In the genomic region with DNA sequence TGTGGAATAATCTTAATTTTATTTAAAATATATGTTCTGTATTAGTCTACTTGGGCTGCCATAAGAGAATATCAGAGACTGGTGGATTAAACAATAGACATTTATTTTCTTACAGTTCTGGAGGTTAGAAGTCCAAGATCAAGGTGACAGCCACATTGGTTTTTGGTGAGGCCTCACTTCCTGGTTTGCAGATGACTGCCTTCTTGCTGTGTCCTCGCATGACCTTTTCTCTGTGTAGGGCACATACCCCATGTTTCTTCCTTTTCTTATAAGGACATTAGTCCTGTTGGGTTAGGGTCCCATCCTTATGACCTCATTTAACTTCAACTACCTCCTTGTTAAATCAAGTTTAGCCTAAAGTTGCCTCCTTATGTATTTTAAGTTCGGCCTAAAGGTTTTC, we compare ENCODE assay signal across 11 cellular contexts.
"Had no signal": no experiment of that assay in that cellular context is flagged by ENCODE, and none has a peak within 500 bp of the region (broad histone marks: within the 10 kb centered on the region; RNA-seq: fewer than 3 reads in every experiment).

No MANE protein-coding gene starts in this region.

- H3K27me3 ChIP-seq: brain microvascular endothelial cell, suprapubic skin had no signal

- H3K36me3 ChIP-seq: brain microvascular endothelial cell, suprapubic skin had no signal

- H3K27ac ChIP-seq: brain microvascular endothelial cell, suprapubic skin had no signal

- H3K4me3 ChIP-seq: suprapubic skin had no signal

- H3K4me1 ChIP-seq: suprapubic skin had no signal

- DNase-seq: activated B cell treated with CpG ODN at 0.5 μM for 24 hours; activated CD4-positive, alpha-beta T cell treated with anti-CD3 and anti-CD28 coated beads, Interleukin-2, amount 10 ng/mL, durations not matched to agents 24 days and 14 days; activated naive CD4-positive, alpha-beta T cell treated with anti-CD3 and anti-CD28 coated beads, Interleukin-2, amount 10 ng/mL, durations not matched to agents 7 days and 5 days; brain microvascular endothelial cell; effector memory CD4-positive, alpha-beta T cell; left cardiac atrium; occipital lobe; stimulated activated CD4-positive, alpha-beta T cell treated with anti-CD3 and anti-CD28 coated beads, Interleukin-12 subunit alpha, Interleukin-12 subunit beta, amount 100 ng/mL, for 4 hours; stimulated activated CD4-positive, alpha-beta T cell treated with anti-CD3 and anti-CD28 coated beads, Interleukin-2, amount 100 ng/mL, for 48 hours; stimulated activated naive CD4-positive, alpha-beta T cell treated with Interleukin-2 at 50 U/mL for 16 hours had no signal

- H3K9me3 ChIP-seq: suprapubic skin had no signal
